ENCODE assay signal across 2 cellular contexts in the genomic region with DNA sequence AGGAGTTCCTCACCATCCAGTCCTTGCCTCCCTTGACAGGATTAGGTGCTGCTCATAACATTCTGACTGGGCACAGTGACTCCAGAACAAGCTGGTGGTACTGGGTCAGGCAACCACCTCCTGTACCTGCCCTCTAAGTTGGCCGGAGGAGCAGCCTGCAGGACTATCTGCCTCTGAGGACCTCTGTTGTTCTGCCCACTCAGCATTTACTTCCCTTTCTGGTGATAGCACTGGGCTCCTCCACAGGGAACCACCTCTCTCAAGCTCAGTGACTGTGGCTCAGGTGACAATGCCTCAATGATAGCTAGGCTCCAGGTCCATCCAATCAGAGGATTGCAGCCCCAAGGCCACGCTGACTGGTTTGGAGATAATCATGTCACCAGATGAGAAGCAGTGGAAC.
TF ChIP-seq lines count a peak whose summit lies in the region.

No MANE protein-coding gene starts in this region.

TF ChIP-seq in A549, 52 proteins besides CTCF, POLR2A, EP300 and RAD21:
- no peak for TF ChIP-seq NFE2L2 (conservative IDR thresholded peaks at IDR 0.05; ENCODE audit: low read length)
- peak; percentile 89 for TF ChIP-seq MAFK (IDR thresholded peaks at IDR 0.05; ENCODE audit: partially characterized antibody)

TF ChIP-seq in IMR-90, 13 proteins besides CTCF, POLR2A, EP300 and RAD21:
- TF ChIP-seq BHLHE40 (IDR thresholded peaks at IDR 0.05; ENCODE audit: low read depth, low read length) (no peak), CHD1 (IDR thresholded peaks at IDR 0.05; ENCODE audit: low read depth, low read length) (no peak), MAFK (IDR thresholded peaks at IDR 0.05; ENCODE audit: low read depth, low read length) (peak; percentile 71), FOS (IDR thresholded peaks at IDR 0.05; ENCODE audit: low read depth, low read length) (no peak)
